In genomic region chr14:73949752-73950734, GRCh38 we compare ENCODE assay signal across 1 cellular context.
A peak's percentile ranks its signal among the peaks of the same experiment; 100 is the strongest.
TF ChIP-seq lines count a peak whose summit lies in the region.

COQ6 (plus strand) TSS chr14:73950302; CDS start chr14:73950333, 31 bp downstream.
FAM161B (minus strand) TSS chr14:73950094; CDS start chr14:73950026, 68 bp downstream.

TF ChIP-seq in HepG2, 621 proteins besides CTCF, POLR2A, EP300 and RAD21 (continued from another document):
- TF ChIP-seq RAD51 (IDR thresholded peaks at IDR 0.05; ENCODE audit: borderline replicate concordance) (no peak), HES4 (CRISPR knock-in tag; IDR thresholded peaks at IDR 0.05; ENCODE audit: borderline replicate concordance) (no peak; the same call in 1 of the 2 replicates), MXD4 (CRISPR knock-in tag; IDR thresholded peaks at IDR 0.05) (peak; percentile 80)
TF ChIP-seq in HepG2: peak in this region for 289.
